ENCODE assay signal across 22 cellular contexts in genomic region chr10:75253281-75254220, GRCh38. TPM values are rescaled to one million over a fixed set of nuclear protein-coding genes. Genes with fewer than 3 reads are reported as not detected.
DNase-seq lines count a peak whose midpoint lies in the region; ATAC-seq, FAIRE-seq and TF ChIP-seq lines count a peak whose summit lies in the region.
"Had no signal": no experiment of that assay in that cellular context is flagged by ENCODE, and none has a peak within 500 bp of the region (broad histone marks: within the 10 kb centered on the region; RNA-seq: fewer than 3 reads in every experiment).

No MANE protein-coding gene starts in this region.

- intact Hi-C loops in PC-9 (cut with micrococcal nuclease; ENCODE audit: unreplicated experiment): no loop called here

- H3K9me3 ChIP-seq in SK-N-SH: peaks cover 8% of the 10 kb centered on the region; the same call in 1 of the 2 replicates
- peaks cover 19% of the 10 kb centered on the region; the same call in 1 of the 2 replicates for H3K9me3 ChIP-seq in PC-9 (ENCODE audit: insufficient read depth, low read depth)

- ATAC-seq in SK-N-SH treated with all-trans-retinoic acid at 6 μM for 48 hours: no peak
- ATAC-seq: CD8-positive, alpha-beta T cell had no signal

- no peak overlapping the region for H2AFZ ChIP-seq in SK-N-SH (ENCODE audit: low read depth)
- H2AFZ ChIP-seq in PC-9: no peak overlapping the region

- H3K36me3 ChIP-seq in SK-N-SH (replicated peaks in 1 of 2; ENCODE audit: control insufficient read depth in 1 of 2, insufficient read depth in 2 of 2, low read length in 1 of 2) (no peaks in the 10 kb centered on the region), PC-9 (ENCODE audit: low read depth) (peaks cover 6% of the 10 kb centered on the region; the same call in 1 of the 2 replicates)

- POLR2A ChIA-PET in SK-N-SH (lab: Yijun Ruan, JAX): no interaction called here
- POLR2A ChIA-PET in PC-9 (lab: Charles Lee; ENCODE audit: unreplicated experiment): no interaction called here

- H3K27ac ChIP-seq in SK-N-SH (ENCODE audit: low read depth in 2 of 2, low read length in 1 of 2): no peak overlapping the region
- peak overlapping the region; percentile 20; the same call in 1 of the 2 replicates for H3K27ac ChIP-seq in PC-9
- H3K27ac ChIP-seq: KMS-11, SK-N-MC had no signal

- H3K4me2 ChIP-seq in SK-N-SH (no peak overlapping the region), PC-9 (no peak overlapping the region)
- H3K4me2 ChIP-seq: KMS-11 had no signal

- no peaks in the 10 kb centered on the region for H4K20me1 ChIP-seq in SK-N-SH (ENCODE audit: insufficient read depth)
- H4K20me1 ChIP-seq in PC-9 (ENCODE audit: insufficient read depth): no peaks in the 10 kb centered on the region

- FAIRE-seq in colon (lab: Jason Lieb, UNC) (peak; percentile 38), H54 (lab: Jason Lieb, UNC) (no peak)
- FAIRE-seq: D721Med had no signal

- CTCF ChIA-PET in SK-N-SH (lab: Yijun Ruan, JAX) (interaction anchor here (1.4 kb wide), 1 partner anchor 13 kb away, joined by 5 read pairs; no protein-coding TSS in a partner anchor), PC-9 (lab: Charles Lee) (no interaction called here)

- in situ Hi-C loops in G401 (cut with HindIII; ENCODE audit: low sequenced_read_pairs): no loop called here

- TF ChIP-seq CTCF in SK-N-SH (IDR thresholded peaks at IDR 0.05) (no peak), PC-9 (conservative IDR thresholded peaks at IDR 0.05) (no peak)

- no peak overlapping the region for H3K9ac ChIP-seq in SK-N-SH
- H3K9ac ChIP-seq: KMS-11 had no signal

- DNase-seq in SK-N-SH (no peak), PC-9 (peak in 1 of 2 experiments; percentile 34), islet precursor cell (peak; percentile 1), DMS153 (lab: John Stamatoyannopoulos, UW) (no peak), G401 (ENCODE audit: low spot score) (no peak), H54 (ENCODE audit: insufficient read length, low spot score) (no peak)
- DNase-seq: 8988T; CD8-positive, alpha-beta T cell; DND-41; GF-D8; GOT3; HFFc6; NCI-H1417; NCI-H187 treated with DMSO at 0.1 percent for 48 hours; NCI-H345; NCI-H526; RPMI8226 had no signal

- H3K4me3 ChIP-seq in SK-N-SH (ENCODE audit: low read depth in 2 of 2, low read length in 1 of 2) (no peak overlapping the region), PC-9 (no peak overlapping the region)
- H3K4me3 ChIP-seq: SK-N-MC had no signal

- no peaks in the 10 kb centered on the region for H3K9me2 ChIP-seq in SK-N-SH
- no peaks in the 10 kb centered on the region for H3K9me2 ChIP-seq in PC-9 (ENCODE audit: insufficient read depth)

- TF ChIP-seq RAD21 in SK-N-SH (IDR thresholded peaks at IDR 0.05; ENCODE audit: low read length): no peak

- H3K4me1 ChIP-seq in SK-N-SH (ENCODE audit: control insufficient read depth in 1 of 2, insufficient read depth in 2 of 2, low read depth in 1 of 2, low read length in 1 of 2) (no peaks in the 10 kb centered on the region), PC-9 (replicated peaks; ENCODE audit: insufficient read depth) (peaks cover 37% of the 10 kb centered on the region)

- no peak for TF ChIP-seq EP300 in SK-N-SH (IDR thresholded peaks at IDR 0.05; ENCODE audit: borderline replicate concordance in 1 of 2, low read depth in 1 of 2, low read length in 1 of 2)

- WGBS in SK-N-SH (ENCODE audit: low lambda C conversion rate): 75% methylated on average over 1 of the region's 1 CpG

- no peak for TF ChIP-seq POLR2A in H54 (IDR thresholded peaks at IDR 0.05; ENCODE audit: low read depth, low read length)

- no peaks in the 10 kb centered on the region for H3K27me3 ChIP-seq in SK-N-SH (ENCODE audit: insufficient read depth)
- no peaks in the 10 kb centered on the region for H3K27me3 ChIP-seq in PC-9 (ENCODE audit: insufficient read depth, low read depth)

- BruUV-seq in PC-9 (replicated peaks; lab: Mats Ljungman, UMichigan): no TSS peak

- no peaks in the 10 kb centered on the region for H3K79me2 ChIP-seq in SK-N-SH (ENCODE audit: insufficient read depth)
- no peaks in the 10 kb centered on the region for H3K79me2 ChIP-seq in PC-9 (ENCODE audit: low read depth)

- H3F3A ChIP-seq in SK-N-SH (replicated peaks; ENCODE audit: insufficient read depth): no peaks in the 10 kb centered on the region
- H3F3A ChIP-seq in PC-9 (ENCODE audit: insufficient read depth, low read depth): peaks cover 13% of the 10 kb centered on the region

TF ChIP-seq in SK-N-SH treated with all-trans-retinoic acid at 6 μM for 48 hours, 23 proteins besides CTCF, POLR2A, EP300 and RAD21:
- TF ChIP-seq, protein P1, sequence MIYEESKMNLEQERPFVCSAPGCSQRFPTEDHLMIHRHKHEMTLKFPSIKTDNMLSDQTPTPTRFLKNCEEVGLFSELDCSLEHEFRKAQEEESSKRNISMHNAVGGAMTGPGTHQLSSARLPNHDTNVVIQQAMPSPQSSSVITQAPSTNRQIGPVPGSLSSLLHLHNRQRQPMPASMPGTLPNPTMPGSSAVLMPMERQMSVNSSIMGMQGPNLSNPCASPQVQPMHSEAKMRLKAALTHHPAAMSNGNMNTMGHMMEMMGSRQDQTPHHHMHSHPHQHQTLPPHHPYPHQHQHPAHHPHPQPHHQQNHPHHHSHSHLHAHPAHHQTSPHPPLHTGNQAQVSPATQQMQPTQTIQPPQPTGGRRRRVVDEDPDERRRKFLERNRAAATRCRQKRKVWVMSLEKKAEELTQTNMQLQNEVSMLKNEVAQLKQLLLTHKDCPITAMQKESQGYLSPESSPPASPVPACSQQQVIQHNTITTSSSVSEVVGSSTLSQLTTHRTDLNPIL (CRISPR knock-in tag; IDR thresholded peaks at IDR 0.05; ENCODE audit: low read depth): no peak
- TF ChIP-seq ZFP30 (CRISPR knock-in tag; IDR thresholded peaks at IDR 0.05): peak; percentile 92
TF ChIP-seq in SK-N-SH treated with all-trans-retinoic acid at 6 μM for 48 hours: peak in this region for 1.

TF ChIP-seq in SK-N-SH, 30 proteins besides CTCF, POLR2A, EP300 and RAD21:
- TF ChIP-seq RCOR1 (IDR thresholded peaks at IDR 0.05; ENCODE audit: low read length): no peak
- TF ChIP-seq REST (IDR thresholded peaks at IDR 0.05; ENCODE audit: low read depth, low read length): no peak
- no peak for TF ChIP-seq USF2 (IDR thresholded peaks at IDR 0.05; ENCODE audit: borderline replicate concordance, low read depth, low read length)
- no peak for TF ChIP-seq YY1 (IDR thresholded peaks at IDR 0.05; ENCODE audit: low read depth)
- TF ChIP-seq MAX (IDR thresholded peaks at IDR 0.05; ENCODE audit: low read depth): no peak
- no peak for TF ChIP-seq POLR2AphosphoS5 (IDR thresholded peaks at IDR 0.05; ENCODE audit: low read depth, low read length)
- TF ChIP-seq ELF1 (IDR thresholded peaks at IDR 0.05): no peak

RNA-seq across cellular contexts. Expression of gene COMTD1, which starts 17.8 kb away (rescaled TPM):
- 7.6 and 8.0 TPM in 2 replicates for polyA plus RNA-seq in SK-N-SH (2012; rRNA removed)
- polyA plus RNA-seq in SK-N-SH (2012; cell fraction: cytosol; rRNA removed): 2.3 and 5.3 TPM in 2 replicates
- 29.6 and 54.1 TPM in 2 replicates for polyA plus RNA-seq in SK-N-SH (2012; cell fraction: nucleus; rRNA removed)
- 20.5 and 25.1 TPM in 2 replicates for total RNA-seq in PC-9 (2021)
- 33.8 and 49.2 TPM in 2 replicates for total RNA-seq in G401 (2014; rRNA removed; shearing (Covaris generic))

RNA-seq across cellular contexts. Expression of gene VDAC2, which starts 43.0 kb away (rescaled TPM):
- polyA plus RNA-seq in SK-N-SH (2012; rRNA removed): 98.3 and 101 TPM in 2 replicates
- polyA plus RNA-seq in SK-N-SH (2012; cell fraction: cytosol; rRNA removed): 139 and 170 TPM in 2 replicates
- 38.3 and 75.9 TPM in 2 replicates for polyA plus RNA-seq in SK-N-SH (2012; cell fraction: nucleus; rRNA removed)
- 241 and 243 TPM in 2 replicates for total RNA-seq in PC-9 (2021)
- total RNA-seq in G401 (2014; rRNA removed; shearing (Covaris generic)): 181 and 192 TPM in 2 replicates
